14 cellular contexts compared by ENCODE assay signal in the genomic region with DNA sequence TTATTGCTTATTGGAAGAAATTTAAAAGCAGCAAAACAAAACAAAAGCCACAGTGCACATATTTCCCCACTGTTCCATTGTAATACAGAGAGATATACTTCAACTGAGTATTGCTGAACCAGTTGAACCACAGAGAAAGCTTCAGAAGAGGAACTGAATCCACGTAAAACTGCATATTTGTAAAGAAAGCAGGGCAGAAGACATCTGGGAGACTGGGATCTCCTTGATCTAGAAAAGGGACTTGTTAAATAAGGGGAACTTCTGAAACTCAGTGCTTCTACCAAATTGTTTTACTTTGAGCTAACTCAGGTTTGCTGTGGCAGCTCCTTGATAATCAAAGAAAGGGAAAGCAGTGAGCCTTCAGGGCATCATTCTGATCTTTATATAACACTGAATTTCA.
A peak's percentile ranks its signal among the peaks of the same experiment; 100 is the strongest.
DNase-seq lines count a peak whose midpoint lies in the region; ATAC-seq, FAIRE-seq and TF ChIP-seq lines count a peak whose summit lies in the region.
"Had no signal": no experiment of that assay in that cellular context is flagged by ENCODE, and none has a peak within 500 bp of the region (broad histone marks: within the 10 kb centered on the region; RNA-seq: fewer than 3 reads in every experiment).

No MANE protein-coding gene starts in this region.

- FAIRE-seq in kidney (lab: Jason Lieb, UNC), result no peak
- FAIRE-seq: A549, D721Med had no signal

- H3K27me3 ChIP-seq in SU-DHL-6 (ENCODE audit: low read length), result no peaks in the 10 kb centered on the region

- H3K36me3 ChIP-seq in SU-DHL-6 (ENCODE audit: low read length) (no peaks in the 10 kb centered on the region), kidney (ENCODE audit: control insufficient read depth in 1 of 2, insufficient read depth in 2 of 2, low read length in 2 of 2) (no peaks in the 10 kb centered on the region)

- no peak for ATAC-seq in GM21717 (IDR thresholded peaks at IDR 0.05; ENCODE audit: unreplicated experiment)
- ATAC-seq: A549; CD8-positive, alpha-beta T cell had no signal

- H3K27ac ChIP-seq in SU-DHL-6 (ENCODE audit: low read depth, low read length) (no peak overlapping the region), kidney (ENCODE audit: low read depth in 2 of 2, low read length in 2 of 2) (no peak overlapping the region)
- H3K27ac ChIP-seq: A549 had no signal

- no peaks in the 10 kb centered on the region for H4K20me1 ChIP-seq in SU-DHL-6 (ENCODE audit: low read depth, low read length)

- H3K9me2 ChIP-seq in SU-DHL-6 (replicated peaks; ENCODE audit: insufficient read depth, low read length), result no peaks in the 10 kb centered on the region

- H3K79me2 ChIP-seq in SU-DHL-6 (ENCODE audit: insufficient read depth, low read length), result no peaks in the 10 kb centered on the region

- intact Hi-C loops in kidney (cut with DNase I), result no loop called here

- TF ChIP-seq POLR2A in NB4 (IDR thresholded peaks at IDR 0.05; ENCODE audit: extremely low read depth, insufficient read length), result no peak

- DNase-seq in Kasumi-1 (lab: John Stamatoyannopoulos, UW), result peak; percentile 9 to 20
- DNase-seq in NB4 (ENCODE audit: low read depth), result peak; percentile 3
- no peak for DNase-seq in kidney
- no peak for DNase-seq in stimulated activated CD8-positive, alpha-beta memory T cell treated with anti-CD3 and anti-CD28 coated beads, Interleukin-4, amount 100 ng/mL, for 48 hours
- DNase-seq: CD8-positive, alpha-beta T cell; COR-L47; DMS153; DMS79 treated with DMSO at 0.1 percent for 48 hours; GDM1; H7 had no signal

- H3K4me2 ChIP-seq in SU-DHL-6 (ENCODE audit: low read depth, low read length, poor library complexity, severe bottlenecking), result no peak overlapping the region
- H3K4me2 ChIP-seq: A549 had no signal

- no peak overlapping the region for H3K9ac ChIP-seq in SU-DHL-6 (ENCODE audit: low read length)
- H3K9ac ChIP-seq in kidney (ENCODE audit: low read length in 2 of 2), result no peak overlapping the region

- H3F3A ChIP-seq in SU-DHL-6 (ENCODE audit: insufficient read depth), result no peaks in the 10 kb centered on the region

- no peak for TF ChIP-seq CTCF in NB4 (IDR thresholded peaks at IDR 0.05; ENCODE audit: low read depth, low read length)
- no peak for TF ChIP-seq CTCF in SU-DHL-6 (IDR thresholded peaks at IDR 0.05; ENCODE audit: insufficient read depth, low read length, poor library complexity, severe bottlenecking)
- no peak for TF ChIP-seq CTCF in kidney (IDR thresholded peaks at IDR 0.05; ENCODE audit: borderline replicate concordance, extremely low read depth, insufficient read depth)

- H3K4me3 ChIP-seq in NB4 (ENCODE audit: low read depth, low read length), result no peak overlapping the region
- H3K4me3 ChIP-seq in SU-DHL-6 (ENCODE audit: insufficient read depth, low read length, poor library complexity, severe bottlenecking), result no peak overlapping the region
- no peak overlapping the region for H3K4me3 ChIP-seq in kidney (ENCODE audit: low read length in 2 of 2)
- H3K4me3 ChIP-seq: A549 had no signal

- H3K4me1 ChIP-seq in kidney (ENCODE audit: control insufficient read depth in 1 of 2, insufficient read depth in 1 of 2, low read depth in 1 of 2, low read length in 2 of 2), result no peaks in the 10 kb centered on the region
- H3K4me1 ChIP-seq: A549 had no signal

- peak overlapping the region; percentile 10 for H2AFZ ChIP-seq in SU-DHL-6 (ENCODE audit: low read depth, low read length, severe bottlenecking)

- H3K9me3 ChIP-seq in SU-DHL-6 (ENCODE audit: insufficient read depth, low read length), result no peaks in the 10 kb centered on the region
- H3K9me3 ChIP-seq in kidney (ENCODE audit: control insufficient read depth in 1 of 2, low read length in 2 of 2), result no peaks in the 10 kb centered on the region
- H3K9me3 ChIP-seq: A549 had no signal

Comparison
In these comparisons a context has a peak if more than half of its experiments do, and no peak if none do; other contexts are left out.
1. DNase-seq: peak in Kasumi-1 (2 of 2) and NB4 (single experiment); none in kidney (single experiment) and stimulated activated CD8-positive, alpha-beta memory T cell treated with anti-CD3 and anti-CD28 coated beads, Interleukin-4, amount 100 ng/mL, for 48 hours (single experiment).